In the genomic region with DNA sequence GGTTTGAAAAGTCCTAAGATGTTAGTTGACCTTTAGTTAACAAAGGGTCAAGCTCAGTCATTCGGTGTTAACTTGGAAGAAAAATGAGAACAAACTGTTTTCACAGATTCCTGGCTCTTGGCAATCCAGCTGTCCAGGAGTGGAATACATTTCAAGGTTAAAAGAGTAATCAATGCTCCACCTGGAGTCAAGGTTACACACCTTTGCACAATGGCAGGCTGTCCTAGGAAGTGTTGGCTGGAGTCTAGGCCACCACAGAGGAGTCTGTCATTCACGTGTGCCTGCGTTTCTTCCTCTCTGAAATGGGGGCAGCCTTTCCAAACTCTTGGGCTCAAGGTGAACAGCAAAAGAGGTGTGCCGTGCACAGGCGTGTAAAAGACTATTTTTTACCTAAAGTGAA, we compare ENCODE assay signal across 1 cellular context.
TF ChIP-seq lines count a peak whose summit lies in the region.

No MANE protein-coding gene starts in this region.

TF ChIP-seq in HepG2, 621 proteins besides CTCF, POLR2A, EP300 and RAD21 (continued from another document and continues in another):
- TF ChIP-seq, protein P1, sequence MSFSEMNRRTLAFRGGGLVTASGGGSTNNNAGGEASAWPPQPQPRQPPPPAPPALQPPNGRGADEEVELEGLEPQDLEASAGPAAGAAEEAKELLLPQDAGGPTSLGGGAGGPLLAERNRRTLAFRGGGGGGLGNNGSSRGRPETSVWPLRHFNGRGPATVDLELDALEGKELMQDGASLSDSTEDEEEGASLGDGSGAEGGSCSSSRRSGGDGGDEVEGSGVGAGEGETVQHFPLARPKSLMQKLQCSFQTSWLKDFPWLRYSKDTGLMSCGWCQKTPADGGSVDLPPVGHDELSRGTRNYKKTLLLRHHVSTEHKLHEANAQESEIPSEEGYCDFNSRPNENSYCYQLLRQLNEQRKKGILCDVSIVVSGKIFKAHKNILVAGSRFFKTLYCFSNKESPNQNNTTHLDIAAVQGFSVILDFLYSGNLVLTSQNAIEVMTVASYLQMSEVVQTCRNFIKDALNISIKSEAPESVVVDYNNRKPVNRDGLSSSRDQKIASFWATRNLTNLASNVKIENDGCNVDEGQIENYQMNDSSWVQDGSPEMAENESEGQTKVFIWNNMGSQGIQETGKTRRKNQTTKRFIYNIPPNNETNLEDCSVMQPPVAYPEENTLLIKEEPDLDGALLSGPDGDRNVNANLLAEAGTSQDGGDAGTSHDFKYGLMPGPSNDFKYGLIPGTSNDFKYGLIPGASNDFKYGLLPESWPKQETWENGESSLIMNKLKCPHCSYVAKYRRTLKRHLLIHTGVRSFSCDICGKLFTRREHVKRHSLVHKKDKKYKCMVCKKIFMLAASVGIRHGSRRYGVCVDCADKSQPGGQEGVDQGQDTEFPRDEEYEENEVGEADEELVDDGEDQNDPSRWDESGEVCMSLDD (CRISPR knock-in tag; IDR thresholded peaks at IDR 0.05; ENCODE audit: borderline replicate concordance): 0 out of 2 replicates have a peak, but pooled peaks have one; percentile 33
- TF ChIP-seq, protein P2, sequence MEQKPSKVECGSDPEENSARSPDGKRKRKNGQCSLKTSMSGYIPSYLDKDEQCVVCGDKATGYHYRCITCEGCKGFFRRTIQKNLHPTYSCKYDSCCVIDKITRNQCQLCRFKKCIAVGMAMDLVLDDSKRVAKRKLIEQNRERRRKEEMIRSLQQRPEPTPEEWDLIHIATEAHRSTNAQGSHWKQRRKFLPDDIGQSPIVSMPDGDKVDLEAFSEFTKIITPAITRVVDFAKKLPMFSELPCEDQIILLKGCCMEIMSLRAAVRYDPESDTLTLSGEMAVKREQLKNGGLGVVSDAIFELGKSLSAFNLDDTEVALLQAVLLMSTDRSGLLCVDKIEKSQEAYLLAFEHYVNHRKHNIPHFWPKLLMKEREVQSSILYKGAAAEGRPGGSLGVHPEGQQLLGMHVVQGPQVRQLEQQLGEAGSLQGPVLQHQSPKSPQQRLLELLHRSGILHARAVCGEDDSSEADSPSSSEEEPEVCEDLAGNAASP (CRISPR knock-in tag; IDR thresholded peaks at IDR 0.05; ENCODE audit: borderline replicate concordance): peak; percentile 87; the same call in 1 of the 2 replicates
- TF ChIP-seq, protein P3, sequence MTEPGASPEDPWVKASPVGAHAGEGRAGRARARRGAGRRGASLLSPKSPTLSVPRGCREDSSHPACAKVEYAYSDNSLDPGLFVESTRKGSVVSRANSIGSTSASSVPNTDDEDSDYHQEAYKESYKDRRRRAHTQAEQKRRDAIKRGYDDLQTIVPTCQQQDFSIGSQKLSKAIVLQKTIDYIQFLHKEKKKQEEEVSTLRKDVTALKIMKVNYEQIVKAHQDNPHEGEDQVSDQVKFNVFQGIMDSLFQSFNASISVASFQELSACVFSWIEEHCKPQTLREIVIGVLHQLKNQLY (CRISPR knock-in tag; IDR thresholded peaks at IDR 0.05): peak; percentile 84
- 0 out of 2 replicates have a peak, but pooled peaks have one; percentile 40 for TF ChIP-seq CCDC6 (CRISPR knock-in tag; IDR thresholded peaks at IDR 0.05)
- TF ChIP-seq JUND (CRISPR knock-in tag; IDR thresholded peaks at IDR 0.05): peak; percentile 58; the same call in 1 of the 2 replicates
- TF ChIP-seq, protein P4, sequence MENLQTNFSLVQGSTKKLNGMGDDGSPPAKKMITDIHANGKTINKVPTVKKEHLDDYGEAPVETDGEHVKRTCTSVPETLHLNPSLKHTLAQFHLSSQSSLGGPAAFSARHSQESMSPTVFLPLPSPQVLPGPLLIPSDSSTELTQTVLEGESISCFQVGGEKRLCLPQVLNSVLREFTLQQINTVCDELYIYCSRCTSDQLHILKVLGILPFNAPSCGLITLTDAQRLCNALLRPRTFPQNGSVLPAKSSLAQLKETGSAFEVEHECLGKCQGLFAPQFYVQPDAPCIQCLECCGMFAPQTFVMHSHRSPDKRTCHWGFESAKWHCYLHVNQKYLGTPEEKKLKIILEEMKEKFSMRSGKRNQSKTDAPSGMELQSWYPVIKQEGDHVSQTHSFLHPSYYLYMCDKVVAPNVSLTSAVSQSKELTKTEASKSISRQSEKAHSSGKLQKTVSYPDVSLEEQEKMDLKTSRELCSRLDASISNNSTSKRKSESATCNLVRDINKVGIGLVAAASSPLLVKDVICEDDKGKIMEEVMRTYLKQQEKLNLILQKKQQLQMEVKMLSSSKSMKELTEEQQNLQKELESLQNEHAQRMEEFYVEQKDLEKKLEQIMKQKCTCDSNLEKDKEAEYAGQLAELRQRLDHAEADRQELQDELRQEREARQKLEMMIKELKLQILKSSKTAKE (CRISPR knock-in tag; IDR thresholded peaks at IDR 0.05; ENCODE audit: borderline replicate concordance): peak; percentile 86
- no peak for TF ChIP-seq MAFG (CRISPR knock-in tag; IDR thresholded peaks at IDR 0.05)
- TF ChIP-seq ZNF563 (CRISPR knock-in tag; IDR thresholded peaks at IDR 0.05): no peak
- TF ChIP-seq SP5 (CRISPR knock-in tag; IDR thresholded peaks at IDR 0.05; ENCODE audit: borderline replicate concordance, low read depth): peak; percentile 69
- TF ChIP-seq RELA (CRISPR knock-in tag; IDR thresholded peaks at IDR 0.05): no peak
- TF ChIP-seq ZNF768 (CRISPR knock-in tag; IDR thresholded peaks at IDR 0.05): no peak
- peak; percentile 51; the same call in 1 of the 2 replicates for TF ChIP-seq KDM2A (CRISPR knock-in tag; IDR thresholded peaks at IDR 0.05; ENCODE audit: borderline replicate concordance, low read depth)
- 0 out of 2 replicates have a peak, but pooled peaks have one; percentile 3 for TF ChIP-seq ZBTB38 (CRISPR knock-in tag; IDR thresholded peaks at IDR 0.05)
- peak; percentile 64 for TF ChIP-seq PPARG (CRISPR knock-in tag; conservative IDR thresholded peaks at IDR 0.05)
- TF ChIP-seq, protein P5, sequence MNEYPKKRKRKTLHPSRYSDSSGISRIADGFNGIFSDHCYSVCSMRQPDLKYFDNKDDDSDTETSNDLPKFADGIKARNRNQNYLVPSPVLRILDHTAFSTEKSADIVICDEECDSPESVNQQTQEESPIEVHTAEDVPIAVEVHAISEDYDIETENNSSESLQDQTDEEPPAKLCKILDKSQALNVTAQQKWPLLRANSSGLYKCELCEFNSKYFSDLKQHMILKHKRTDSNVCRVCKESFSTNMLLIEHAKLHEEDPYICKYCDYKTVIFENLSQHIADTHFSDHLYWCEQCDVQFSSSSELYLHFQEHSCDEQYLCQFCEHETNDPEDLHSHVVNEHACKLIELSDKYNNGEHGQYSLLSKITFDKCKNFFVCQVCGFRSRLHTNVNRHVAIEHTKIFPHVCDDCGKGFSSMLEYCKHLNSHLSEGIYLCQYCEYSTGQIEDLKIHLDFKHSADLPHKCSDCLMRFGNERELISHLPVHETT (CRISPR knock-in tag; conservative IDR thresholded peaks at IDR 0.05): no peak
- no peak; the same call in 1 of the 2 replicates for TF ChIP-seq SP4 (CRISPR knock-in tag; IDR thresholded peaks at IDR 0.05)
- TF ChIP-seq, protein P6, sequence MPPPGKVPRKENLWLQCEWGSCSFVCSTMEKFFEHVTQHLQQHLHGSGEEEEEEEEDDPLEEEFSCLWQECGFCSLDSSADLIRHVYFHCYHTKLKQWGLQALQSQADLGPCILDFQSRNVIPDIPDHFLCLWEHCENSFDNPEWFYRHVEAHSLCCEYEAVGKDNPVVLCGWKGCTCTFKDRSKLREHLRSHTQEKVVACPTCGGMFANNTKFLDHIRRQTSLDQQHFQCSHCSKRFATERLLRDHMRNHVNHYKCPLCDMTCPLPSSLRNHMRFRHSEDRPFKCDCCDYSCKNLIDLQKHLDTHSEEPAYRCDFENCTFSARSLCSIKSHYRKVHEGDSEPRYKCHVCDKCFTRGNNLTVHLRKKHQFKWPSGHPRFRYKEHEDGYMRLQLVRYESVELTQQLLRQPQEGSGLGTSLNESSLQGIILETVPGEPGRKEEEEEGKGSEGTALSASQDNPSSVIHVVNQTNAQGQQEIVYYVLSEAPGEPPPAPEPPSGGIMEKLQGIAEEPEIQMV (CRISPR knock-in tag; IDR thresholded peaks at IDR 0.05; ENCODE audit: low read depth): peak; percentile 69; the same call in 1 of the 2 replicates
- TF ChIP-seq, protein P7, sequence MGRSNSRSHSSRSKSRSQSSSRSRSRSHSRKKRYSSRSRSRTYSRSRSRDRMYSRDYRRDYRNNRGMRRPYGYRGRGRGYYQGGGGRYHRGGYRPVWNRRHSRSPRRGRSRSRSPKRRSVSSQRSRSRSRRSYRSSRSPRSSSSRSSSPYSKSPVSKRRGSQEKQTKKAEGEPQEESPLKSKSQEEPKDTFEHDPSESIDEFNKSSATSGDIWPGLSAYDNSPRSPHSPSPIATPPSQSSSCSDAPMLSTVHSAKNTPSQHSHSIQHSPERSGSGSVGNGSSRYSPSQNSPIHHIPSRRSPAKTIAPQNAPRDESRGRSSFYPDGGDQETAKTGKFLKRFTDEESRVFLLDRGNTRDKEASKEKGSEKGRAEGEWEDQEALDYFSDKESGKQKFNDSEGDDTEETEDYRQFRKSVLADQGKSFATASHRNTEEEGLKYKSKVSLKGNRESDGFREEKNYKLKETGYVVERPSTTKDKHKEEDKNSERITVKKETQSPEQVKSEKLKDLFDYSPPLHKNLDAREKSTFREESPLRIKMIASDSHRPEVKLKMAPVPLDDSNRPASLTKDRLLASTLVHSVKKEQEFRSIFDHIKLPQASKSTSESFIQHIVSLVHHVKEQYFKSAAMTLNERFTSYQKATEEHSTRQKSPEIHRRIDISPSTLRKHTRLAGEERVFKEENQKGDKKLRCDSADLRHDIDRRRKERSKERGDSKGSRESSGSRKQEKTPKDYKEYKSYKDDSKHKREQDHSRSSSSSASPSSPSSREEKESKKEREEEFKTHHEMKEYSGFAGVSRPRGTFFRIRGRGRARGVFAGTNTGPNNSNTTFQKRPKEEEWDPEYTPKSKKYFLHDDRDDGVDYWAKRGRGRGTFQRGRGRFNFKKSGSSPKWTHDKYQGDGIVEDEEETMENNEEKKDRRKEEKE (IDR thresholded peaks at IDR 0.05): no peak
- TF ChIP-seq ZNF788 (CRISPR knock-in tag; IDR thresholded peaks at IDR 0.05; ENCODE audit: borderline replicate concordance): peak; percentile 54; the same call in 1 of the 2 replicates
- TF ChIP-seq ELF3 (CRISPR knock-in tag; IDR thresholded peaks at IDR 0.05): no peak
- TF ChIP-seq, protein P8, sequence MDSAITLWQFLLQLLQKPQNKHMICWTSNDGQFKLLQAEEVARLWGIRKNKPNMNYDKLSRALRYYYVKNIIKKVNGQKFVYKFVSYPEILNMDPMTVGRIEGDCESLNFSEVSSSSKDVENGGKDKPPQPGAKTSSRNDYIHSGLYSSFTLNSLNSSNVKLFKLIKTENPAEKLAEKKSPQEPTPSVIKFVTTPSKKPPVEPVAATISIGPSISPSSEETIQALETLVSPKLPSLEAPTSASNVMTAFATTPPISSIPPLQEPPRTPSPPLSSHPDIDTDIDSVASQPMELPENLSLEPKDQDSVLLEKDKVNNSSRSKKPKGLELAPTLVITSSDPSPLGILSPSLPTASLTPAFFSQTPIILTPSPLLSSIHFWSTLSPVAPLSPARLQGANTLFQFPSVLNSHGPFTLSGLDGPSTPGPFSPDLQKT (CRISPR knock-in tag; IDR thresholded peaks at IDR 0.05; ENCODE audit: borderline replicate concordance): no peak
- TF ChIP-seq YEATS4 (CRISPR knock-in tag; IDR thresholded peaks at IDR 0.05; ENCODE audit: borderline replicate concordance): no peak
- TF ChIP-seq, protein P9, sequence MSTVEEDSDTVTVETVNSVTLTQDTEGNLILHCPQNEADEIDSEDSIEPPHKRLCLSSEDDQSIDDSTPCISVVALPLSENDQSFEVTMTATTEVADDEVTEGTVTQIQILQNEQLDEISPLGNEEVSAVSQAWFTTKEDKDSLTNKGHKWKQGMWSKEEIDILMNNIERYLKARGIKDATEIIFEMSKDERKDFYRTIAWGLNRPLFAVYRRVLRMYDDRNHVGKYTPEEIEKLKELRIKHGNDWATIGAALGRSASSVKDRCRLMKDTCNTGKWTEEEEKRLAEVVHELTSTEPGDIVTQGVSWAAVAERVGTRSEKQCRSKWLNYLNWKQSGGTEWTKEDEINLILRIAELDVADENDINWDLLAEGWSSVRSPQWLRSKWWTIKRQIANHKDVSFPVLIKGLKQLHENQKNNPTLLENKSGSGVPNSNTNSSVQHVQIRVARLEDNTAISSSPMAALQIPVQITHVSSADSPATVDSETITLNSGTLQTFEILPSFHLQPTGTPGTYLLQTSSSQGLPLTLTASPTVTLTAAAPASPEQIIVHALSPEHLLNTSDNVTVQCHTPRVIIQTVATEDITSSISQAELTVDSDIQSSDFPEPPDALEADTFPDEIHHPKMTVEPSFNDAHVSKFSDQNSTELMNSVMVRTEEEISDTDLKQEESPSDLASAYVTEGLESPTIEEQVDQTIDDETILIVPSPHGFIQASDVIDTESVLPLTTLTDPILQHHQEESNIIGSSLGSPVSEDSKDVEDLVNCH (CRISPR knock-in tag; IDR thresholded peaks at IDR 0.05): no peak
- TF ChIP-seq TOE1 (CRISPR knock-in tag; IDR thresholded peaks at IDR 0.05): no peak
- peak; percentile 86 for TF ChIP-seq NCOA2 (CRISPR knock-in tag; IDR thresholded peaks at IDR 0.05)
- no peak for TF ChIP-seq GABPB1 (CRISPR knock-in tag; IDR thresholded peaks at IDR 0.05)
- TF ChIP-seq, protein P10, sequence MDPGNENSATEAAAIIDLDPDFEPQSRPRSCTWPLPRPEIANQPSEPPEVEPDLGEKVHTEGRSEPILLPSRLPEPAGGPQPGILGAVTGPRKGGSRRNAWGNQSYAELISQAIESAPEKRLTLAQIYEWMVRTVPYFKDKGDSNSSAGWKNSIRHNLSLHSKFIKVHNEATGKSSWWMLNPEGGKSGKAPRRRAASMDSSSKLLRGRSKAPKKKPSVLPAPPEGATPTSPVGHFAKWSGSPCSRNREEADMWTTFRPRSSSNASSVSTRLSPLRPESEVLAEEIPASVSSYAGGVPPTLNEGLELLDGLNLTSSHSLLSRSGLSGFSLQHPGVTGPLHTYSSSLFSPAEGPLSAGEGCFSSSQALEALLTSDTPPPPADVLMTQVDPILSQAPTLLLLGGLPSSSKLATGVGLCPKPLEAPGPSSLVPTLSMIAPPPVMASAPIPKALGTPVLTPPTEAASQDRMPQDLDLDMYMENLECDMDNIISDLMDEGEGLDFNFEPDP (CRISPR knock-in tag; conservative IDR thresholded peaks at IDR 0.05): no peak
- TF ChIP-seq, protein P11, sequence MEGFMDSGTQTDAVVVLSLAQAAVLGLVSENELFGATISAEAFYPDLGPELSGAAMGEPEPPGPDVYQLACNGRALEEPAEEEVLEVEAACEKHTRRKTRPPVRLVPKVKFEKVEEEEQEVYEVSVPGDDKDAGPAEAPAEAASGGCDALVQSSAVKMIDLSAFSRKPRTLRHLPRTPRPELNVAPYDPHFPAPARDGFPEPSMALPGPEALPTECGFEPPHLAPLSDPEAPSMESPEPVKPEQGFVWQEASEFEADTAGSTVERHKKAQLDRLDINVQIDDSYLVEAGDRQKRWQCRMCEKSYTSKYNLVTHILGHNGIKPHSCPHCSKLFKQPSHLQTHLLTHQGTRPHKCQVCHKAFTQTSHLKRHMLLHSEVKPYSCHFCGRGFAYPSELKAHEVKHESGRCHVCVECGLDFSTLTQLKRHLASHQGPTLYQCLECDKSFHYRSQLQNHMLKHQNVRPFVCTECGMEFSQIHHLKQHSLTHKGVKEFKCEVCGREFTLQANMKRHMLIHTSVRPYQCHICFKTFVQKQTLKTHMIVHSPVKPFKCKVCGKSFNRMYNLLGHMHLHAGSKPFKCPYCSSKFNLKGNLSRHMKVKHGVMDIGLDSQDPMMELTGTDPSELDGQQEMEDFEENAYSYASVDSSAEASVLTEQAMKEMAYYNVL (CRISPR knock-in tag; IDR thresholded peaks at IDR 0.05; ENCODE audit: borderline replicate concordance): no peak
- peak; percentile 46; the same call in 1 of the 2 replicates for TF ChIP-seq ZNF605 (CRISPR knock-in tag; IDR thresholded peaks at IDR 0.05)
- TF ChIP-seq, protein P12, sequence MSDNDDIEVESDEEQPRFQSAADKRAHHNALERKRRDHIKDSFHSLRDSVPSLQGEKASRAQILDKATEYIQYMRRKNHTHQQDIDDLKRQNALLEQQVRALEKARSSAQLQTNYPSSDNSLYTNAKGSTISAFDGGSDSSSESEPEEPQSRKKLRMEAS (IDR thresholded peaks at IDR 0.05): peak; percentile 67
- peak; percentile 68; the same call in 1 of the 2 replicates for TF ChIP-seq PHF21A (CRISPR knock-in tag; IDR thresholded peaks at IDR 0.05)
- TF ChIP-seq ZMYM3 (CRISPR knock-in tag; IDR thresholded peaks at IDR 0.05): peak; percentile 64; the same call in 1 of the 2 replicates
- TF ChIP-seq FOXA1 (IDR thresholded peaks at IDR 0.05): no peak
- TF ChIP-seq FOXA1 (CRISPR knock-in tag; IDR thresholded peaks at IDR 0.05): peak; percentile 44; the same call in 1 of the 2 replicates
- TF ChIP-seq MBD4 (IDR thresholded peaks at IDR 0.05; ENCODE audit: borderline replicate concordance, low read length): no peak
